ENCODE assay signal across 1 cellular context in the genomic region with DNA sequence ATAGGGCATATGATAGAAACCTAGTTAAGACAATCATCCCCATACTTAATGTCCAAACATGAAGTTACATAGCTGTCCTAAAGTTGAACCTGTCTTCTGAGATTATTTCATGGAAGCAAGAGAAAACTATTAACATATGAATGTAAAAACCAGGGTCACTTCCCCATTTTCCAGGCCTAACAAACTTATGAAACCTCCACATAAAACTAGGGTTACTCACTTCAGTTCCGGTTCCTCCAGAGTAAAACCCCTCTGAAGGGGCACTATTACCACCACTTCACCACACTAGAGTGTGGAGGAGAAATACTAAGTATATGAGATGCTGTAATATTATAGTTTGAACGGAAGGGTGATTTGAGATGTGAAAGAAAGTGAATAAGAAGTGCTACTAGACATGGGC.
TF ChIP-seq lines count a peak whose summit lies in the region.

No MANE protein-coding gene starts in this region.

TF ChIP-seq in K562, 482 proteins besides CTCF, POLR2A, EP300 and RAD21 (continued from another document):
- TF ChIP-seq, protein P1, sequence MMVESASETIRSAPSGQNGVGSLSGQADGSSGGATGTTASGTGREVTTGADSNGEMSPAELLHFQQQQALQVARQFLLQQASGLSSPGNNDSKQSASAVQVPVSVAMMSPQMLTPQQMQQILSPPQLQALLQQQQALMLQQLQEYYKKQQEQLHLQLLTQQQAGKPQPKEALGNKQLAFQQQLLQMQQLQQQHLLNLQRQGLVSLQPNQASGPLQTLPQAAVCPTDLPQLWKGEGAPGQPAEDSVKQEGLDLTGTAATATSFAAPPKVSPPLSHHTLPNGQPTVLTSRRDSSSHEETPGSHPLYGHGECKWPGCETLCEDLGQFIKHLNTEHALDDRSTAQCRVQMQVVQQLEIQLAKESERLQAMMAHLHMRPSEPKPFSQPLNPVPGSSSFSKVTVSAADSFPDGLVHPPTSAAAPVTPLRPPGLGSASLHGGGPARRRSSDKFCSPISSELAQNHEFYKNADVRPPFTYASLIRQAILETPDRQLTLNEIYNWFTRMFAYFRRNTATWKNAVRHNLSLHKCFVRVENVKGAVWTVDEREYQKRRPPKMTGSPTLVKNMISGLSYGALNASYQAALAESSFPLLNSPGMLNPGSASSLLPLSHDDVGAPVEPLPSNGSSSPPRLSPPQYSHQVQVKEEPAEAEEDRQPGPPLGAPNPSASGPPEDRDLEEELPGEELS (CRISPR knock-in tag; IDR thresholded peaks at IDR 0.05; ENCODE audit: borderline replicate concordance) = no peak
- TF ChIP-seq NCOR1 (IDR thresholded peaks at IDR 0.05) (no peak), ZNF253 (CRISPR knock-in tag; conservative IDR thresholded peaks at IDR 0.05) (no peak), BMI1 (IDR thresholded peaks at IDR 0.05; ENCODE audit: low read length) (no peak), SPI1 (IDR thresholded peaks at IDR 0.05; ENCODE audit: borderline replicate concordance, low read depth, low read length) (peak; percentile 38; the same call in 1 of the 2 replicates)
